In the genomic region with DNA sequence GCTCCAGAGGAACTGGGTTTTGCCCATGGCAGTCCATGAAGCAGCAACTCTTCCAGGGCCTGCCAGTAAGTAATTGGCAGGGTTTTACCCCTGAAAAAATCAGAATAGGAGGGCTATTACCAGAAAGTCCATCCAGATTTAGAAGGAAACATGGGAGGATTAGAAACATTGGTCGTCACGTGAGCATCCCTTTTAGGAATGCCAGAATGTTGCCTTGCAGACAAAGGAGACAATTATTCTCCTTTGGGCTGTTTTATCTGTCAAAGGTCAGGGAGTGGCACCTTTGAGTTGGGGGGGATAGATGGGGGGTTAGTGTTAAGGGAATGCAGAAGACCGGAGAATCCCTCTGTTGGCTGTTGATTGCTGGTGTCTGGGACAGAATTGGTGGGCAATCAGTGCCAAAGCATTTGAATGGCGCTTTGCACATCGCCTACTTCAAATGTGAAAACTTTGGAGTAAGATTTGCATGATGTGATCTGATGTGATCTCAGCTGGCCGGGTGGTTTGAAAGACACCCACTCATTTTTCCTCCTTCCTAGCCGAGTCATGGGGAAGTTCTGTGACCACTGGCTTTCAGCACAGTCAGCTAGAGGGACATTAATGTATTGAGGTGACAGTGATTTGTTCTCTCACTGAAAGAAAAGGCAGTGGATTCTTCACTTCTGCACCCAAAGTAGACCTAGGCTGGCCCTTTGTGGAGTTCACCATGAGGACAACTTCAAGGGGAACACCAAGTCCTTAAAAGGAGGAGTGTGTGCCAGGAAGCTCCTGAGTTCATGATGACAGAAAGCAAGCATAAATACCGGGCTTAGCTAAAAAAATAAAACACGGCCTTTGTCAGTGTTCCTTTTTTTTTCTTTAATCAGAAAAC, we compare ENCODE assay signal across 19 cellular contexts. TPM values are rescaled to one million over a fixed set of nuclear protein-coding genes. Genes with fewer than 3 reads are reported as not detected.
DNase-seq lines count a peak whose midpoint lies in the region; ATAC-seq, FAIRE-seq and TF ChIP-seq lines count a peak whose summit lies in the region.
"Had no signal": no experiment of that assay in that cellular context is flagged by ENCODE, and none has a peak within 500 bp of the region (broad histone marks: within the 10 kb centered on the region; RNA-seq: fewer than 3 reads in every experiment).

No MANE protein-coding gene starts in this region.

- CTCF ChIA-PET in GM12878 (lab: Yijun Ruan, JAX) (interaction anchor here (0.7 to 2.4 kb wide), 5 partner anchors 13 to 304 kb away, joined by 3 to 9 read pairs (median 6); no protein-coding TSS in a partner anchor), T-cell (lab: Charles Lee) (no interaction called here)

- in situ Hi-C loops in GM12878 (cut with MboI), result no loop called here

- TF ChIP-seq RAD21 in GM12878 (IDR thresholded peaks at IDR 0.05; ENCODE audit: insufficient read depth, low read depth, low read length), result no peak

- no peaks in the 10 kb centered on the region for H3K27me3 ChIP-seq in GM12878 (replicated peaks in 1 of 2; ENCODE audit: control insufficient read depth in 2 of 2, insufficient read depth in 2 of 2, low read length in 1 of 2)
- H3K27me3 ChIP-seq: ascending aorta, ovary had no signal

- H3K36me3 Mint-ChIP-seq in T-cell, result peaks cover 24% of the 10 kb centered on the region

- no peak overlapping the region for H3K9ac ChIP-seq in GM12878 (ENCODE audit: control insufficient read depth, insufficient read depth, low read length)

- RAD21 ChIA-PET in GM12878 (lab: Charles Lee; ENCODE audit: unreplicated experiment), result no interaction called here

- no peak overlapping the region for H3K27ac Mint-ChIP-seq in T-cell
- H3K27ac Mint-ChIP-seq: activated CD8-positive, alpha-beta T cell treated with anti-CD3 and anti-CD28 coated beads for 36 hours had no signal

- FAIRE-seq in GM12878 (lab: Jason Lieb, UNC), result no peak

- H3K79me2 ChIP-seq in GM12878 (ENCODE audit: control insufficient read depth, insufficient read depth, low read length), result no peaks in the 10 kb centered on the region

- no peaks in the 10 kb centered on the region for H3K27me3 Mint-ChIP-seq in T-cell
- H3K27me3 Mint-ChIP-seq: activated CD8-positive, alpha-beta T cell treated with anti-CD3 and anti-CD28 coated beads for 36 hours had no signal

- SMC1A ChIA-PET in GM12878 (lab: Charles Lee; ENCODE audit: uncharacterized antibody, unreplicated experiment), result interaction anchor here (0.6 to 1.3 kb wide), 5 partner anchors 7 to 85 kb away, joined by 3 read pairs; no protein-coding TSS in a partner anchor

- ATAC-seq in GM12878, result no peak
- peak; percentile 62 for ATAC-seq in left ventricle myocardium superior
- no peak for ATAC-seq in T-cell (replicated peaks in 1 of 4)
- ATAC-seq: activated CD8-positive, alpha-beta T cell treated with anti-CD3 and anti-CD28 coated beads for 36 hours; SK-N-SH treated with all-trans-retinoic acid at 6 μM for 48 hours had no signal

- H3K36me3 ChIP-seq in GM12878 (ENCODE audit: control insufficient read depth in 2 of 2, insufficient read depth in 2 of 2, low read length in 1 of 2), result no peaks in the 10 kb centered on the region
- H3K36me3 ChIP-seq: ascending aorta, ovary had no signal

- no peak for TF ChIP-seq EP300 in GM12878 (IDR thresholded peaks at IDR 0.05; ENCODE audit: borderline replicate concordance in 1 of 2, control insufficient read depth in 1 of 2, low read depth in 2 of 2, low read length in 2 of 2)

- intact Hi-C loops in GM12878 (cut with micrococcal nuclease; ENCODE audit: unreplicated experiment) (no loop called here), left ventricle myocardium superior (cut with micrococcal nuclease) (no loop called here)

- no peak overlapping the region for H3K4me3 Mint-ChIP-seq in T-cell
- H3K4me3 Mint-ChIP-seq: activated CD8-positive, alpha-beta T cell treated with anti-CD3 and anti-CD28 coated beads for 36 hours had no signal

- H4K20me1 ChIP-seq in GM12878 (ENCODE audit: control insufficient read depth, insufficient read depth), result no peaks in the 10 kb centered on the region

- no peak for TF ChIP-seq CTCF in GM12878 (IDR thresholded peaks at IDR 0.05 in 2 of 3, conservative IDR thresholded peaks at IDR 0.05 in 1 of 3; ENCODE audit: control insufficient read depth in 2 of 3, extremely low read depth in 1 of 3, insufficient read depth in 1 of 3, low read depth in 3 of 3, low read length in 3 of 3)

- no peak for TF ChIP-seq POLR2A in GM12878 (IDR thresholded peaks at IDR 0.05; ENCODE audit: low read depth, low read length)

- H2AFZ ChIP-seq in GM12878 (ENCODE audit: control insufficient read depth, low read depth, low read length), result no peak overlapping the region

- DNase-seq in Ammon's horn (ENCODE audit: low spot score), result peak; percentile 20
- DNase-seq in GM12878 (ENCODE audit: low read depth, low spot score), result no peak
- no peak for DNase-seq in left ventricle myocardium superior
- peak; percentile 6 for DNase-seq in renal cortical epithelial cell (ENCODE audit: low read depth)
- DNase-seq in T-cell, result no peak
- DNase-seq in DMS 273 (lab: John Stamatoyannopoulos, UW; ENCODE audit: unreplicated experiment), result no peak
- DNase-seq in AG20443 (ENCODE audit: low spot score), result no peak
- DNase-seq in SW480 (ENCODE audit: low spot score), result no peak
- DNase-seq: activated CD8-positive, alpha-beta T cell treated with anti-CD3 and anti-CD28 coated beads for 36 hours; activated effector memory CD4-positive, alpha-beta T cell treated with Interleukin-2 at 50 U/mL for 16 hours; COR-L47; dermis blood vessel endothelial cell; midbrain; NCI-H187 treated with DMSO at 0.1 percent for 48 hours; NCI-H510A treated with DMSO at 0.1 percent for 48 hours; OCI-M1 had no signal

- WGBS in GM12878 (ENCODE audit: insufficient coverage, insufficient replicate concordance, low lambda C conversion rate, missing lambda C conversion rate), result 65% methylated on average over 9 of the region's 9 CpGs

- H3K9me3 Mint-ChIP-seq in T-cell, result peaks cover 0 to 11% (median 0%) of the 10 kb centered on the region in 3 donors

- POLR2A ChIA-PET in GM12878 (lab: Charles Lee) (interaction anchor here (1.2 kb wide), 1 partner anchor 14 kb away, joined by 3 read pairs; no protein-coding TSS in a partner anchor), T-cell (lab: Charles Lee) (no interaction called here)

- H3K4me1 ChIP-seq in GM12878 (ENCODE audit: control insufficient read depth, insufficient read depth, low read length), result no peaks in the 10 kb centered on the region
- H3K4me1 ChIP-seq: ascending aorta had no signal

- no peak overlapping the region for H3K4me3 ChIP-seq in GM12878
- H3K4me3 ChIP-seq: ascending aorta, ovary had no signal

- no peaks in the 10 kb centered on the region for H3K4me1 Mint-ChIP-seq in T-cell

- H3K9me3 ChIP-seq in GM12878 (replicated peaks; ENCODE audit: control insufficient read depth, insufficient read depth, low read length), result peaks cover 15% of the 10 kb centered on the region
- H3K9me3 ChIP-seq: ascending aorta, ovary had no signal

- H3K4me2 ChIP-seq in GM12878 (ENCODE audit: control insufficient read depth, insufficient read depth), result no peak overlapping the region

- no peak overlapping the region for H3K27ac ChIP-seq in GM12878 (ENCODE audit: control insufficient read depth, insufficient read depth)
- H3K27ac ChIP-seq: ascending aorta, ovary had no signal

- BruUV-seq in GM12878 (replicated peaks; lab: Mats Ljungman, UMichigan), result no TSS peak

RNA-seq across cellular contexts. Expression of gene FLVCR2, which starts 31.4 kb away (rescaled TPM):
- 10.7 and 13.0 TPM in 2 replicates for total RNA-seq in GM12878 (2013; cell fraction: nucleolus; rRNA removed)
- total RNA-seq in GM12878 (2014; rRNA removed) (0.98 and 1.8 TPM in 2 replicates), GM12878 (2014; rRNA removed; fragmentation: Illumina TruSeq; extraction: Trizol) (1.2 and 1.8 TPM in 2 replicates), GM12878 (2021) (1.7 and 3.7 TPM in 2 replicates), left ventricle myocardium superior (5.6 TPM), renal cortical epithelial cell (1.2 and 3.4 TPM in 2 replicates), T-cell (1 to 10 TPM; 1.1 to 7.1 (median 3.1) TPM)
- 0.88 TPM for polyA plus RNA-seq in GM12878 (2011; ENCODE audit: low read depth)
- polyA plus RNA-seq in GM12878 (2011; rRNA removed) (2.9 and 3.1 TPM in 2 replicates), GM12878 (2014; fragmentation: Illumina TruSeq; extraction: Trizol) (1.8 and 2.2 TPM in 2 replicates), GM12878 (2014; fragmentation: Nextera tagmentation; extraction: Ambion mirVana) (under 1 TPM; 0.24 to 0.47 TPM), GM12878 (2014; rRNA removed) (1.0 and 1.4 TPM in 2 replicates), GM12878 (2016; fragmentation: Nextera tagmentation; extraction: Ambion mirVana) (1 to 10 TPM; 1.0 to 1.8 TPM)
- polyA plus RNA-seq in GM12878 (2011; cell fraction: cytosol; rRNA removed), result 1.5 and 1.8 TPM in 2 replicates
- 2.6 and 2.8 TPM in 2 replicates for polyA plus RNA-seq in GM12878 (2011; cell fraction: nucleus; rRNA removed)
- polyA plus RNA-seq in GM12878 (2012), result 1.1 and 1.8 TPM in 2 replicates
- 2.6 and 4.5 TPM in 2 replicates for polyA minus RNA-seq in GM12878 (2011; rRNA and poly(A)+ RNA removed)
- 0.62 and 1.7 TPM in 2 replicates for polyA minus RNA-seq in GM12878 (2011; cell fraction: cytosol; rRNA and poly(A)+ RNA removed)
- 2.3 and 3.1 TPM in 2 replicates for polyA minus RNA-seq in GM12878 (2011; cell fraction: nucleus; rRNA and poly(A)+ RNA removed)

RNA-seq across cellular contexts. Expression of gene ERG28, which starts 50.8 kb away (rescaled TPM):
- 10.6 and 12.6 TPM in 2 replicates for total RNA-seq in GM12878 (2013; cell fraction: nucleolus; rRNA removed)
- total RNA-seq in GM12878 (2014; rRNA removed) (14.6 and 15.2 TPM in 2 replicates), GM12878 (2014; rRNA removed; fragmentation: Illumina TruSeq; extraction: Trizol) (19.1 and 21.0 TPM in 2 replicates), GM12878 (2021) (28.0 and 28.5 TPM in 2 replicates), left ventricle myocardium superior (6.2 TPM), renal cortical epithelial cell (4.3 and 6.9 TPM in 2 replicates), T-cell (10 to 100 TPM in 4 of 5 donors, 1 to 10 TPM in 1; 9.8 to 14.4 (median 12.3) TPM)
- 22.0 TPM for polyA plus RNA-seq in GM12878 (2011; ENCODE audit: low read depth)
- polyA plus RNA-seq in GM12878 (2011; rRNA removed) (47.8 and 48.1 TPM in 2 replicates), GM12878 (2014; fragmentation: Illumina TruSeq; extraction: Trizol) (48.0 and 59.2 TPM in 2 replicates), GM12878 (2014; fragmentation: Nextera tagmentation; extraction: Ambion mirVana) (10 to 100 TPM; 52.6 to 67.0 TPM), GM12878 (2014; rRNA removed) (33.9 and 37.0 TPM in 2 replicates), GM12878 (2016; fragmentation: Nextera tagmentation; extraction: Ambion mirVana) (10 to 100 TPM; 61.8 to 62.2 TPM)
- 41.1 and 41.2 TPM in 2 replicates for polyA plus RNA-seq in GM12878 (2011; cell fraction: cytosol; rRNA removed)
- 10.9 and 13.6 TPM in 2 replicates for polyA plus RNA-seq in GM12878 (2011; cell fraction: nucleus; rRNA removed)
- 20.1 and 25.5 TPM in 2 replicates for polyA plus RNA-seq in GM12878 (2012)
- polyA minus RNA-seq in GM12878 (2011; rRNA and poly(A)+ RNA removed), result 18.9 and 27.4 TPM in 2 replicates
- 5.7 and 6.2 TPM in 2 replicates for polyA minus RNA-seq in GM12878 (2011; cell fraction: cytosol; rRNA and poly(A)+ RNA removed)
- 7.7 and 11.6 TPM in 2 replicates for polyA minus RNA-seq in GM12878 (2011; cell fraction: nucleus; rRNA and poly(A)+ RNA removed)

RNA-seq across cellular contexts. Expression of gene TTLL5, which starts 51.2 kb away (rescaled TPM):
- 111 and 138 TPM in 2 replicates for total RNA-seq in GM12878 (2013; cell fraction: nucleolus; rRNA removed)
- total RNA-seq in GM12878 (2014; rRNA removed) (12.8 and 13.4 TPM in 2 replicates), GM12878 (2014; rRNA removed; fragmentation: Illumina TruSeq; extraction: Trizol) (14.2 and 15.4 TPM in 2 replicates), GM12878 (2021) (17.4 and 21.4 TPM in 2 replicates), left ventricle myocardium superior (15.8 TPM), renal cortical epithelial cell (16.5 and 34.1 TPM in 2 replicates), T-cell (10 to 100 TPM; 15.4 to 36.2 (median 22.2) TPM)
- 6.0 TPM for polyA plus RNA-seq in GM12878 (2011; ENCODE audit: low read depth)
- polyA plus RNA-seq in GM12878 (2011; rRNA removed) (12.8 and 13.9 TPM in 2 replicates), GM12878 (2014; fragmentation: Illumina TruSeq; extraction: Trizol) (13.6 and 16.4 TPM in 2 replicates), GM12878 (2014; fragmentation: Nextera tagmentation; extraction: Ambion mirVana) (1 to 10 TPM; 3.2 to 5.2 TPM), GM12878 (2014; rRNA removed) (10.6 and 12.3 TPM in 2 replicates), GM12878 (2016; fragmentation: Nextera tagmentation; extraction: Ambion mirVana) (10 to 100 TPM; 20.3 to 25.9 TPM)
- 11.9 and 13.5 TPM in 2 replicates for polyA plus RNA-seq in GM12878 (2011; cell fraction: cytosol; rRNA removed)
- 13.1 and 13.2 TPM in 2 replicates for polyA plus RNA-seq in GM12878 (2011; cell fraction: nucleus; rRNA removed)
- 11.2 and 14.6 TPM in 2 replicates for polyA plus RNA-seq in GM12878 (2012)
- 35.3 and 65.5 TPM in 2 replicates for polyA minus RNA-seq in GM12878 (2011; rRNA and poly(A)+ RNA removed)
- polyA minus RNA-seq in GM12878 (2011; cell fraction: cytosol; rRNA and poly(A)+ RNA removed), result 6.4 and 7.6 TPM in 2 replicates
- 42.2 and 62.7 TPM in 2 replicates for polyA minus RNA-seq in GM12878 (2011; cell fraction: nucleus; rRNA and poly(A)+ RNA removed)

Comparison
In these comparisons a context has a peak if more than half of its experiments do, and no peak if none do; other contexts are left out.
1. DNase-seq: peak in Ammon's horn (single experiment) and renal cortical epithelial cell (single experiment); none in GM12878 (single experiment), left ventricle myocardium superior (single experiment), T-cell (0 of 34), DMS 273 (single experiment), AG20443 (single experiment) and SW480 (single experiment).